Comparison of ENCODE assay signal across 23 cellular contexts in the genomic region with DNA sequence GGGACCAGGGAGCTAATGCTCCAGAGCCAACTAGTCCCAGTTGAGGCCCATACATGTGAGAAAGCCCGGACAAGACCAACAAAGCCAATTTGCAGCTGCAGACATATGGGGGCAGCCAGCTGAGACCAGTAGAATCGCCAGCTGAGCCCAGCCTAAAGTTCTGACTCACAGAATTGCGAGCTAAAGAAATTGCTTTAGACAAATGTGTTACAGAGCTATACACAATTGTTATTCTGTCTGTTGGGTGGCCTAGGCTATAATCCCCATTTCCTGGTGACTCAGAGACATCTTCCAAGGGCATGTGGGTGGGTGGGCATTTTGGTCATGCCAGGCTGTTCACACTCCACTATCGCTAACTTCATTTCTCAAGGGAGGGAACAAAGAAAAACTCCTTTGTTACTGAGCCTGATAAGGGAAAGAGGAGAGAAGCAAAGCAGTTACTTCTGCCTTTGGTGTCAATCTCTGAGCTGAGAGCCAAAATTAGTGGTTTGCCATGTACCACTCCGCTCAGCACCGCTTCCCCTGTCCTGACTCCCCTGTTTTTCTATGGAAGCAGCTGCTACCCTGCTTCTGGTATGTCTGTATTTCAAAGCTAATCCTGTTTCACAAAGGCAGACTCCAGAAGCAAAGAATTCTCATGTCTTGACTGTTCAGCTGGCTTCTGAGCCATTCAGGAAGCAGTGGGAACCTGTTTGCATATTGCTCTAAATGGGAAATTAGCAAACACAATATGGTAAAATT. TPM values are rescaled to one million over a fixed set of nuclear protein-coding genes. Genes with fewer than 3 reads are reported as not detected.
DNase-seq lines count a peak whose midpoint lies in the region; ATAC-seq lines count a peak whose summit lies in the region.
"Had no signal": no experiment of that assay in that cellular context is flagged by ENCODE, and none has a peak within 500 bp of the region (broad histone marks: within the 10 kb centered on the region; RNA-seq: fewer than 3 reads in every experiment).

No MANE protein-coding gene starts in this region.

- no peaks in the 10 kb centered on the region for H3K36me3 ChIP-seq in SJCRH30
- H3K36me3 ChIP-seq in GM23248 (ENCODE audit: low read depth) = no peaks in the 10 kb centered on the region
- H3K36me3 ChIP-seq: BE2C, SJSA1 had no signal

- ATAC-seq in GM18861 (IDR thresholded peaks at IDR 0.05; ENCODE audit: unreplicated experiment) = no peak

- H3K4me3 ChIP-seq in SJCRH30 (peak overlapping the region; percentile 2; the same call in 1 of the 2 replicates), GM23248 (no peak overlapping the region)
- H3K4me3 ChIP-seq: SJSA1 had no signal

- H3K79me2 ChIP-seq in GM23248 (ENCODE audit: insufficient read depth) = no peaks in the 10 kb centered on the region

- H3K4me2 ChIP-seq in GM23248 (ENCODE audit: unreplicated experiment) = no peak overlapping the region
- H3K4me2 ChIP-seq: KMS-11 had no signal

- H3K27me3 ChIP-seq in SJCRH30 (no peaks in the 10 kb centered on the region), GM23248 (replicated peaks; ENCODE audit: insufficient read depth) (no peaks in the 10 kb centered on the region)
- H3K27me3 ChIP-seq: BE2C, SJSA1 had no signal

- H3K9me3 ChIP-seq in SJCRH30 (replicated peaks) = peaks cover 9% of the 10 kb centered on the region
- no peaks in the 10 kb centered on the region for H3K9me3 ChIP-seq in GM23248 (ENCODE audit: low read depth)
- H3K9me3 ChIP-seq: BE2C had no signal

- H2AFZ ChIP-seq in GM23248 = no peak overlapping the region

- 33 to 42% methylated on average over 6 of the region's 6 CpGs for WGBS in GM23248 (ENCODE audit: low coverage in 1 of 2, low lambda C conversion rate in 2 of 2, missing lambda C conversion rate in 2 of 2), 2 experiments

- no peaks in the 10 kb centered on the region for H3K9me2 ChIP-seq in GM23248 (ENCODE audit: insufficient read depth)

- H3K4me1 ChIP-seq in SJCRH30 = peaks cover 23% of the 10 kb centered on the region
- H3K4me1 ChIP-seq in GM23248 (ENCODE audit: insufficient read depth) = no peaks in the 10 kb centered on the region
- H3K4me1 ChIP-seq: BE2C, SJSA1 had no signal

- peak; percentile 88 for DNase-seq in HT1080 (ENCODE audit: low read depth)
- peak; percentile 75 to 83 for DNase-seq in SJCRH30
- DNase-seq in islet precursor cell = peak; percentile 37
- no peak for DNase-seq in LoVo (ENCODE audit: low spot score)
- no peak for DNase-seq in GM23248
- no peak for DNase-seq in NCI-H1694 (lab: John Stamatoyannopoulos, UW)
- DNase-seq: BE2C; CD4-positive, alpha-beta T cell; DMS79 treated with DMSO at 0.1 percent for 48 hours; HFFc6; NCI-H1417 treated with DMSO at 0.1 percent for 48 hours; NCI-H2029; NCI-H2171; NCI-H446; NCI-H69; NK-92 treated with Interleukin-12 subunit alpha and Interleukin-12 subunit beta, amount 100 ng/mL, for 24 hours; OCI-M1; SW 1271 had no signal

- no peak overlapping the region for H3K9ac ChIP-seq in GM23248
- H3K9ac ChIP-seq: KMS-11 had no signal

- in situ Hi-C loops in GM23248 (cut with MboI) = no loop called here

- no peaks in the 10 kb centered on the region for H3F3A ChIP-seq in GM23248 (ENCODE audit: insufficient read depth)

- H4K20me1 ChIP-seq in GM23248 (ENCODE audit: insufficient read depth) = no peaks in the 10 kb centered on the region

- H3K27ac ChIP-seq in SJCRH30 (peak overlapping the region; percentile 94), GM23248 (no peak overlapping the region)
- H3K27ac ChIP-seq: KMS-11, RWPE1, SJSA1 had no signal

RNA-seq across cellular contexts. Expression of a gene that starts 26.1 kb away (rescaled TPM):
- not detected in 2 replicates for total RNA-seq in HT1080 (2014; rRNA removed; shearing (Covaris generic))
- not detected in 2 replicates for polyA plus RNA-seq in HT1080 (2015; cell fraction: cytosol; rRNA removed)
- not detected in 2 replicates for polyA plus RNA-seq in HT1080 (2015; cell fraction: nucleus; rRNA removed)
- not detected in 2 replicates for total RNA-seq in SJCRH30 (2014; rRNA removed; shearing (Covaris generic))
- total RNA-seq in GM23248 (2014; rRNA removed; shearing (Covaris generic)) = not detected in 2 replicates
- not detected in 2 replicates for polyA plus RNA-seq in GM23248 (2016; fragmentation: Nextera tagmentation; extraction: Ambion mirVana)
- total RNA-seq: CD4-positive, alpha-beta T cell; H1; HFFc6; SJSA1 had no signal
- polyA plus RNA-seq: H1 had no signal

Comparison
In these comparisons a context has a peak if more than half of its experiments do, and no peak if none do; other contexts are left out.
1. DNase-seq: peak in HT1080 (single experiment), SJCRH30 (2 of 2) and islet precursor cell (single experiment); none in LoVo (single experiment), GM23248 (single experiment) and NCI-H1694 (single experiment).